In the genomic region with DNA sequence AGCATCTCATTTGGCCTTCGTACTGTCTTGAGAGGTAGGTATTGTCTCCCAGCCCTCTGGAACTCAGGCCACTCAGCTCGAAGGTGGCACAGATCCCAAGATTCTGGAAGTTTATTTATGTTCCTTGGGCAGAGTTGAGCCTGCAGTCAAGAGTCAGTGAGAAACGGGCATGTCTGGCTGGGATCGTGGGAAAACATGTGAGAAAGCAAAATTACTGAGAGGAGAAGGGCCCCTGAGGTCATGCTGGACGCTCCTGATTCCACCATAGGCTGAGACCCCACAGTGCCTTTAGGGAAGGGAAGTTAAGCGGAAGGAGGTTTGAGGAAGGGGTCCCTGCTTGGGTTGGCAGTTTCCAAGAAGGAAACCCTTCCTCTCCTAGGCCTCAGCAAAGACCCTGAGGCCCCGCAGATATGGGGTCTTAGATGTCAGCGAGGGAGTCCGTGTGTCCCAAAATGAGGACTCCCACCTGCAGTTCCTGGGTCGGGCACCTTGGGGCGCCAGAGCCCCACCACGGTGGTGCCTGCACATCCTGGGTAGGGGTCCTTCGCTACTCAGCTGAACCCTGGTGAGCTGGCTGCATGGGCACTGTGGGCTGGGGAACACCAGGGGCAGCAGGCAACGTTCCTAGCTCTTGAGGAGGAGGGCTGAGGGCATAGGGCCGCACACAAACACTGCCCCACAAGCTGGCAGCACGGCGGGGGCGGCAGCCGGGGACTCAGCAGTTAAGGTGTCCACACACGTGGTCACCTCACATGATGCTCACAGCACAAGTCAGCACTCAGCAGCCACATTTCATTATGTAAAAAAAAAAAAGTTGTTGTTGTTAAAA, we compare ENCODE assay signal across 1 cellular context.
TF ChIP-seq lines count a peak whose summit lies in the region.

No MANE protein-coding gene starts in this region.

TF ChIP-seq in H1, 55 proteins besides CTCF, POLR2A, EP300 and RAD21:
- TF ChIP-seq YY1 (IDR thresholded peaks at IDR 0.05; ENCODE audit: low read depth, low read length), result peak; percentile 46; the same call in 1 of the 2 replicates
- no peak for TF ChIP-seq EZH2 (IDR thresholded peaks at IDR 0.05; ENCODE audit: low read depth, low read length, severe bottlenecking)
- no peak for TF ChIP-seq KDM1A (IDR thresholded peaks at IDR 0.05; ENCODE audit: borderline replicate concordance, low read length)
- no peak for TF ChIP-seq BACH1 (IDR thresholded peaks at IDR 0.05; ENCODE audit: low read length)
- no peak for TF ChIP-seq JUN (IDR thresholded peaks at IDR 0.05; ENCODE audit: low read depth, low read length)
- TF ChIP-seq TBP (IDR thresholded peaks at IDR 0.05; ENCODE audit: low read depth, low read length), result peak; percentile 44; the same call in 1 of the 2 replicates
- no peak for TF ChIP-seq CHD2 (IDR thresholded peaks at IDR 0.05; ENCODE audit: low read length)
- no peak for TF ChIP-seq NANOG (IDR thresholded peaks at IDR 0.05; ENCODE audit: insufficient read depth, low read depth, low read length, poor library complexity, severe bottlenecking)
- TF ChIP-seq, protein P1, sequence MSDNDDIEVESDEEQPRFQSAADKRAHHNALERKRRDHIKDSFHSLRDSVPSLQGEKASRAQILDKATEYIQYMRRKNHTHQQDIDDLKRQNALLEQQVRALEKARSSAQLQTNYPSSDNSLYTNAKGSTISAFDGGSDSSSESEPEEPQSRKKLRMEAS (IDR thresholded peaks at IDR 0.05), result peak; percentile 30
- TF ChIP-seq SIRT6 (IDR thresholded peaks at IDR 0.05; ENCODE audit: low read length), result no peak
- TF ChIP-seq TAF7 (optimal IDR thresholded peaks at IDR 0.05; ENCODE audit: borderline replicate concordance, low read depth, low read length), result no peak
- TF ChIP-seq KDM4A (IDR thresholded peaks at IDR 0.05; ENCODE audit: low read depth, low read length, severe bottlenecking), result no peak
- TF ChIP-seq, protein P2, sequence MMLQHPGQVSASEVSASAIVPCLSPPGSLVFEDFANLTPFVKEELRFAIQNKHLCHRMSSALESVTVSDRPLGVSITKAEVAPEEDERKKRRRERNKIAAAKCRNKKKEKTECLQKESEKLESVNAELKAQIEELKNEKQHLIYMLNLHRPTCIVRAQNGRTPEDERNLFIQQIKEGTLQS (IDR thresholded peaks at IDR 0.05; ENCODE audit: insufficient read depth, low read depth, low read length), result no peak
- no peak for TF ChIP-seq SP2 (IDR thresholded peaks at IDR 0.05; ENCODE audit: low read length)
- TF ChIP-seq MAFK (IDR thresholded peaks at IDR 0.05; ENCODE audit: low read depth, low read length), result no peak
- peak; percentile 56; the same call in 1 of the 2 replicates for TF ChIP-seq JUND (IDR thresholded peaks at IDR 0.05; ENCODE audit: low read length)
- no peak; the same call in 1 of the 2 replicates for TF ChIP-seq CEBPB (IDR thresholded peaks at IDR 0.05; ENCODE audit: low read depth, low read length)
- TF ChIP-seq SIN3A (conservative IDR thresholded peaks at IDR 0.05 in 1 of 2, IDR thresholded peaks at IDR 0.05 in 1 of 2; ENCODE audit: low read depth in 1 of 2, low read length in 2 of 2), result peak in 1 of 2 experiments; percentile 59; a peak in 1 of 4 replicates
- TF ChIP-seq CTBP2 (IDR thresholded peaks at IDR 0.05; ENCODE audit: borderline replicate concordance, insufficient read depth, insufficient read length, low read length), result peak; percentile 46
- TF ChIP-seq, protein P3, sequence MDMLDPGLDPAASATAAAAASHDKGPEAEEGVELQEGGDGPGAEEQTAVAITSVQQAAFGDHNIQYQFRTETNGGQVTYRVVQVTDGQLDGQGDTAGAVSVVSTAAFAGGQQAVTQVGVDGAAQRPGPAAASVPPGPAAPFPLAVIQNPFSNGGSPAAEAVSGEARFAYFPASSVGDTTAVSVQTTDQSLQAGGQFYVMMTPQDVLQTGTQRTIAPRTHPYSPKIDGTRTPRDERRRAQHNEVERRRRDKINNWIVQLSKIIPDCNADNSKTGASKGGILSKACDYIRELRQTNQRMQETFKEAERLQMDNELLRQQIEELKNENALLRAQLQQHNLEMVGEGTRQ (IDR thresholded peaks at IDR 0.05; ENCODE audit: low read length), result no peak; the same call in 1 of the 2 replicates
- no peak for TF ChIP-seq GABPA (IDR thresholded peaks at IDR 0.05; ENCODE audit: borderline replicate concordance, insufficient read depth, low read length)
- TF ChIP-seq SP4 (IDR thresholded peaks at IDR 0.05; ENCODE audit: low read length), result peak; percentile 36; the same call in 1 of the 2 replicates
